ENCODE assay signal across 21 cellular contexts in genomic region chr7:311796-312195, GRCh38. TPM values are rescaled to one million over a fixed set of nuclear protein-coding genes. Genes with fewer than 3 reads are reported as not detected.
A peak's percentile ranks its signal among the peaks of the same experiment; 100 is the strongest.
DNase-seq lines count a peak whose midpoint lies in the region; ATAC-seq, FAIRE-seq and TF ChIP-seq lines count a peak whose summit lies in the region.
"Had no signal": no experiment of that assay in that cellular context is flagged by ENCODE, and none has a peak within 500 bp of the region (broad histone marks: within the 10 kb centered on the region; RNA-seq: fewer than 3 reads in every experiment).

No MANE protein-coding gene starts in this region.

- no peak for ATAC-seq in Right ventricle myocardium superior (ENCODE audit: poor library complexity)
- peak; percentile 26 to 68 for ATAC-seq in upper lobe of left lung (ENCODE audit: low FRiP score in 2 of 2)
- no peak for ATAC-seq in HG03378 (IDR thresholded peaks at IDR 0.05; ENCODE audit: unreplicated experiment)
- ATAC-seq: HepG2 had no signal

- TF ChIP-seq EP300 in upper lobe of left lung (IDR thresholded peaks at IDR 0.05) = no peak

- intact Hi-C loops in Right ventricle myocardium superior (cut with DNase I) (no loop called here), cardiac septum (cut with DNase I) (no loop called here), testis (cut with DNase I; ENCODE audit: low total_unique reads) (no loop called here)

- TF ChIP-seq POLR2A in upper lobe of left lung (IDR thresholded peaks at IDR 0.05) (no peak), testis (IDR thresholded peaks at IDR 0.05) (no peak)

- H3K36me3 ChIP-seq in adipocyte (ENCODE audit: control insufficient read depth, insufficient read depth, low read length, severe bottlenecking) (no peaks in the 10 kb centered on the region), keratinocyte (ENCODE audit: control insufficient read depth in 2 of 2, extremely low read depth in 1 of 2, insufficient read depth in 2 of 2, low read length in 2 of 2) (no peaks in the 10 kb centered on the region), upper lobe of left lung (no peaks in the 10 kb centered on the region), testis (ENCODE audit: low read depth, missing control alignments) (no peaks in the 10 kb centered on the region)
- H3K36me3 ChIP-seq: BLaER1 treated with 17β-estradiol and CSF1 and Interleukin-3, amounts not matched to agents 10 nM and 100 nM had no signal

- H3K4me1 ChIP-seq in adipocyte (ENCODE audit: control insufficient read depth, insufficient read depth, low read length) = no peaks in the 10 kb centered on the region
- peaks cover 13% of the 10 kb centered on the region for H3K4me1 ChIP-seq in keratinocyte (ENCODE audit: control insufficient read depth, extremely low read depth, insufficient read depth, low read length)
- H3K4me1 ChIP-seq in upper lobe of left lung = no peaks in the 10 kb centered on the region
- H3K4me1 ChIP-seq in testis = no peaks in the 10 kb centered on the region

- FAIRE-seq in keratinocyte (lab: Jason Lieb, UNC) = peak; percentile 99
- FAIRE-seq: A204.1, GM12892, HepG2 had no signal

- WGBS in upper lobe of left lung, 2 donors = 38 to 40% methylated on average over 5 of the region's 5 CpGs
- 61 to 71% methylated on average over 4 to 5 of the region's 5 CpGs for WGBS in testis, 2 donors

- H3K9me1 ChIP-seq in keratinocyte (ENCODE audit: control insufficient read depth, extremely low read depth, insufficient read depth, low read length) = no peaks in the 10 kb centered on the region

- H3K27me3 ChIP-seq in adipocyte (replicated peaks; ENCODE audit: control insufficient read depth, insufficient read depth, low read length) (peaks cover 47% of the 10 kb centered on the region), keratinocyte (ENCODE audit: control insufficient read depth, extremely low read depth, insufficient read depth, low read length) (no peaks in the 10 kb centered on the region), upper lobe of left lung (no peaks in the 10 kb centered on the region), testis (no peaks in the 10 kb centered on the region)
- H3K27me3 ChIP-seq: BLaER1 treated with 17β-estradiol and CSF1 and Interleukin-3, amounts not matched to agents 10 nM and 100 nM had no signal

- H3K9me3 ChIP-seq in adipocyte (ENCODE audit: control insufficient read depth, low read length) = peaks cover 57% of the 10 kb centered on the region
- peaks cover 2% of the 10 kb centered on the region for H3K9me3 ChIP-seq in keratinocyte (ENCODE audit: control insufficient read depth, low read depth, low read length)
- H3K9me3 ChIP-seq in upper lobe of left lung = peaks cover 0 to 3% (median 0%) of the 10 kb centered on the region in 4 donors
- H3K9me3 ChIP-seq in testis = no peaks in the 10 kb centered on the region

- no peaks in the 10 kb centered on the region for H4K20me1 ChIP-seq in keratinocyte (ENCODE audit: control insufficient read depth, extremely low read depth, insufficient read depth, low read length)
- H4K20me1 ChIP-seq: BLaER1 treated with 17β-estradiol and CSF1 and Interleukin-3, amounts not matched to agents 10 nM and 100 nM had no signal

- dilution Hi-C loops in keratinocyte (cut with MboI; ENCODE audit: extremely low pct_ligation_motif_present, low sequenced_read_pairs) = no loop called here

- H3K4me3 ChIP-seq in adipocyte (ENCODE audit: low read length) (no peak overlapping the region), keratinocyte (ENCODE audit: control insufficient read depth in 2 of 3, extremely low read depth in 1 of 3, insufficient read depth in 2 of 3, low read depth in 1 of 3, low read length in 3 of 3) (peak overlapping the region in 2 of 3 experiments; percentile 32 to 38), upper lobe of left lung (no peak overlapping the region), testis (no peak overlapping the region)
- H3K4me3 ChIP-seq: BLaER1 treated with 17β-estradiol and CSF1 and Interleukin-3, amounts not matched to agents 10 nM and 100 nM; PC-9 had no signal

- H3K27ac ChIP-seq in keratinocyte (ENCODE audit: control insufficient read depth, insufficient read depth, low read length) (peak overlapping the region; percentile 20), upper lobe of left lung (peak overlapping the region in 1 of 4 donors; percentile 57), testis (no peak overlapping the region)
- H3K27ac ChIP-seq: BLaER1 treated with 17β-estradiol and CSF1 and Interleukin-3, amounts not matched to agents 10 nM and 100 nM; PC-9 had no signal

- TF ChIP-seq CTCF in keratinocyte (optimal IDR thresholded peaks at IDR 0.05 in 1 of 3, IDR thresholded peaks at IDR 0.05 in 1 of 3, conservative IDR thresholded peaks at IDR 0.05 in 1 of 3; ENCODE audit: extremely low read depth in 1 of 3, insufficient read depth in 2 of 3, low read length in 3 of 3) = no peak
- TF ChIP-seq CTCF in upper lobe of left lung (IDR thresholded peaks at IDR 0.05) = no peak
- TF ChIP-seq CTCF in testis (IDR thresholded peaks at IDR 0.05) = no peak

- H3K4me2 ChIP-seq in keratinocyte (ENCODE audit: control insufficient read depth, extremely low read depth, insufficient read depth, low read depth, low read length) = peak overlapping the region; percentile 70
- H3K4me2 ChIP-seq: BLaER1 treated with 17β-estradiol and CSF1 and Interleukin-3, amounts not matched to agents 10 nM and 100 nM; PC-9 had no signal

- H3K79me2 ChIP-seq in keratinocyte (ENCODE audit: control insufficient read depth, insufficient read depth, low read length) = no peaks in the 10 kb centered on the region

- peak; percentile 19 for DNase-seq in Right ventricle myocardium superior
- no peak for DNase-seq in cardiac septum (ENCODE audit: low spot score)
- DNase-seq in adipocyte (ENCODE audit: low read depth) = peak; percentile 11
- DNase-seq in keratinocyte (ENCODE audit: low read depth, low spot score) = peak; percentile 21
- DNase-seq in upper lobe of left lung = peak in 1 of 2 donors; percentile 48
- no peak for DNase-seq in SIG-M5 treated with dmso at 0.1 percent for 504 hours (lab: John Stamatoyannopoulos, UW; ENCODE audit: unreplicated experiment)
- no peak for DNase-seq in testis
- DNase-seq: DMS 273 treated with DMSO at 0.1 percent for 48 hours, GOT3, KG1, NCI-H1048, NCI-H146, NCI-H2081, NCI-H510A, PC-9, SHP77 had no signal

- H2AFZ ChIP-seq in keratinocyte (ENCODE audit: control insufficient read depth, low read length) = peak overlapping the region; percentile 71
- H2AFZ ChIP-seq: PC-9 had no signal

- H3K9ac ChIP-seq in adipocyte (ENCODE audit: low read length) = no peak overlapping the region
- peak overlapping the region; percentile 33 for H3K9ac ChIP-seq in keratinocyte (ENCODE audit: control insufficient read depth, extremely low read depth, insufficient read depth, low read length)
- H3K9ac ChIP-seq: BLaER1 treated with 17β-estradiol and CSF1 and Interleukin-3, amounts not matched to agents 10 nM and 100 nM had no signal

RNA-seq across cellular contexts. Expression of gene FOXL3, which starts 21.8 kb away (rescaled TPM):
- total RNA-seq in Right ventricle myocardium superior (not detected), cardiac septum (not detected), upper lobe of left lung (not detected), testis (10 to 100 TPM in 1 of 2 donors, 1 to 10 TPM in 1; 4.5 to 14.5 TPM)
- polyA plus RNA-seq in keratinocyte (not detected in 3 replicates), testis (ENCODE audit: insufficient read depth, low read depth, low replicate concordance) (37.7 TPM)
- polyA plus RNA-seq in keratinocyte (2011; ENCODE audit: low read depth) = not detected
- polyA plus RNA-seq in keratinocyte (2011; cell fraction: cytosol; rRNA removed) = not detected in 2 replicates
- polyA plus RNA-seq in keratinocyte (2011; cell fraction: nucleus; rRNA removed) = not detected in 2 replicates
- polyA plus RNA-seq in keratinocyte (2012; ENCODE audit: low replicate concordance) = not detected in 2 replicates
- not detected in 3 replicates for polyA minus RNA-seq in keratinocyte
- not detected for polyA minus RNA-seq in keratinocyte (2011; cell fraction: cytosol; rRNA and poly(A)+ RNA removed)
- not detected in 2 replicates for polyA minus RNA-seq in keratinocyte (2011; cell fraction: nucleus; rRNA and poly(A)+ RNA removed)
- total RNA-seq: HepG2, PC-9 had no signal
- polyA plus RNA-seq: HepG2 had no signal

Comparison
In these comparisons a context has a peak if more than half of its experiments do, and no peak if none do; other contexts are left out.
1. DNase-seq: peak in Right ventricle myocardium superior (single experiment), adipocyte (single experiment) and keratinocyte (single experiment); none in cardiac septum (single experiment), SIG-M5 treated with dmso at 0.1 percent for 504 hours (single experiment) and testis (single experiment).
2. ATAC-seq: peak in upper lobe of left lung (2 of 2); none in Right ventricle myocardium superior (single experiment) and HG03378 (single experiment).
3. H3K4me3 ChIP-seq: peak in keratinocyte (2 of 3); none in adipocyte (single experiment), upper lobe of left lung (0 of 4) and testis (0 of 2).